In genomic region chr16:17026600-17027242, GRCh38 we compare ENCODE assay signal across 10 cellular contexts.
DNase-seq lines count a peak whose midpoint lies in the region; ATAC-seq and TF ChIP-seq lines count a peak whose summit lies in the region.
"Had no signal": no experiment of that assay in that cellular context is flagged by ENCODE, and none has a peak within 500 bp of the region (broad histone marks: within the 10 kb centered on the region; RNA-seq: fewer than 3 reads in every experiment).

No MANE protein-coding gene starts in this region.

- no peaks in the 10 kb centered on the region for H3K27me3 ChIP-seq in CD4-positive, alpha-beta T cell (ENCODE audit: control insufficient read depth, insufficient read depth, low read length)
- no peaks in the 10 kb centered on the region for H3K27me3 ChIP-seq in WERI-Rb-1 (ENCODE audit: insufficient read depth, low read depth, severe bottlenecking)
- H3K27me3 ChIP-seq in neuronal stem cell (ENCODE audit: control insufficient read depth in 3 of 3, insufficient read depth in 3 of 3, low read depth in 1 of 3, low read length in 3 of 3) = no peaks in the 10 kb centered on the region

- H3K4ac ChIP-seq in neuronal stem cell (ENCODE audit: low read length) = no peak overlapping the region

- H3K9ac ChIP-seq in neuronal stem cell (ENCODE audit: low read depth, low read length, poor library complexity) = no peak overlapping the region

- H3K36me3 ChIP-seq in WERI-Rb-1 (no peaks in the 10 kb centered on the region), neuronal stem cell (replicated peaks in 1 of 2; ENCODE audit: control insufficient read depth in 2 of 2, insufficient read depth in 2 of 2, low read length in 2 of 2) (no peaks in the 10 kb centered on the region)

- H3K18ac ChIP-seq in neuronal stem cell (ENCODE audit: low read length) = no peak overlapping the region

- no peak overlapping the region for H2BK12ac ChIP-seq in neuronal stem cell (ENCODE audit: low read length)

- H3K27me3 Mint-ChIP-seq in CD4-positive, alpha-beta T cell = no peaks in the 10 kb centered on the region
- H3K27me3 Mint-ChIP-seq in activated naive CD4-positive, alpha-beta T cell treated with anti-CD3 and anti-CD28 coated beads, Interleukin-2, amount 10 ng/mL, durations not matched to agents 7 days and 5 days = no peaks in the 10 kb centered on the region
- no peaks in the 10 kb centered on the region for H3K27me3 Mint-ChIP-seq in glutamatergic neuron (ENCODE audit: unreplicated experiment)

- POLR2A ChIA-PET in CD4-positive, alpha-beta T cell (lab: Charles Lee) = interaction anchor here (0.9 to 1.4 kb wide), 4 partner anchors 9 to 34 kb away, joined by 3 to 5 read pairs (median 4); no protein-coding TSS in a partner anchor

- H4K91ac ChIP-seq in neuronal stem cell (ENCODE audit: low read depth, low read length, poor library complexity) = no peak overlapping the region

- H2AK5ac ChIP-seq in neuronal stem cell (ENCODE audit: low read depth, low read length) = no peak overlapping the region

- no peak overlapping the region for H2BK120ac ChIP-seq in neuronal stem cell (ENCODE audit: low read depth, low read length)

- H3K4me2 ChIP-seq in neuronal stem cell (ENCODE audit: insufficient read depth, low read length, poor library complexity, severe bottlenecking) = no peak overlapping the region

- H3K4me3 Mint-ChIP-seq in CD4-positive, alpha-beta T cell = peak overlapping the region; percentile 36
- no peak overlapping the region for H3K4me3 Mint-ChIP-seq in activated naive CD4-positive, alpha-beta T cell treated with anti-CD3 and anti-CD28 coated beads, Interleukin-2, amount 10 ng/mL, durations not matched to agents 7 days and 5 days
- H3K4me3 Mint-ChIP-seq in glutamatergic neuron (ENCODE audit: unreplicated experiment) = no peak overlapping the region

- H3K27ac ChIP-seq in CD4-positive, alpha-beta T cell (ENCODE audit: low read depth, low read length) = no peak overlapping the region
- H3K27ac ChIP-seq in WERI-Rb-1 (no peak overlapping the region), neuronal stem cell (replicated peaks; ENCODE audit: low read length) (no peak overlapping the region)

- peaks cover 10% of the 10 kb centered on the region for H3K9me3 Mint-ChIP-seq in CD4-positive, alpha-beta T cell
- peaks cover 14% of the 10 kb centered on the region for H3K9me3 Mint-ChIP-seq in activated naive CD4-positive, alpha-beta T cell treated with anti-CD3 and anti-CD28 coated beads, Interleukin-2, amount 10 ng/mL, durations not matched to agents 7 days and 5 days
- H3K9me3 Mint-ChIP-seq in glutamatergic neuron (ENCODE audit: unreplicated experiment) = no peaks in the 10 kb centered on the region

- no CpG with 5 or more reads among the region's 2 CpGs for WGBS in neuronal stem cell (ENCODE audit: extremely low coverage in 2 of 2, insufficient read length in 2 of 2, insufficient replicate concordance in 1 of 2), 2 donors

- CTCF ChIA-PET in CD4-positive, alpha-beta T cell (lab: Charles Lee) = no interaction called here
- CTCF ChIA-PET in activated naive CD4-positive, alpha-beta T cell treated with anti-CD3 and anti-CD28 coated beads, Interleukin-2, amount 10 ng/mL, durations not matched to agents 7 days and 5 days (lab: Charles Lee) = no interaction called here

- ATAC-seq in CD4-positive, alpha-beta T cell (ENCODE audit: poor library complexity) = peak; percentile 90
- peak; percentile 66 for ATAC-seq in GM19328 (IDR thresholded peaks at IDR 0.05; ENCODE audit: unreplicated experiment)
- peak; percentile 88 for ATAC-seq in HG03066 (IDR thresholded peaks at IDR 0.05; ENCODE audit: low read depth, unreplicated experiment)

- no peak overlapping the region for H2BK15ac ChIP-seq in neuronal stem cell (ENCODE audit: low read length)

- no peaks in the 10 kb centered on the region for H3K79me1 ChIP-seq in neuronal stem cell (ENCODE audit: low read depth, low read length)

- H3K4me3 ChIP-seq in WERI-Rb-1 (ENCODE audit: low read depth, low read length) = no peak overlapping the region
- H3K4me3 ChIP-seq in neuronal stem cell (ENCODE audit: low read length in 2 of 2) = no peak overlapping the region

- no peaks in the 10 kb centered on the region for H3K9me3 ChIP-seq in CD4-positive, alpha-beta T cell (ENCODE audit: control insufficient read depth, low read length)
- H3K9me3 ChIP-seq in WERI-Rb-1 (ENCODE audit: severe bottlenecking) (peaks cover 4% of the 10 kb centered on the region), neuronal stem cell (replicated peaks in 1 of 2; ENCODE audit: control insufficient read depth in 2 of 2, insufficient read depth in 1 of 2, low read depth in 1 of 2, low read length in 2 of 2) (peaks cover 2 to 5% of the 10 kb centered on the region in 2 donors)

- H3K4me1 ChIP-seq in neuronal stem cell (ENCODE audit: control insufficient read depth in 2 of 2, insufficient read depth in 1 of 2, low read depth in 1 of 2, low read length in 2 of 2) = peaks cover 0 to 9% of the 10 kb centered on the region in 2 donors

- H3K36me3 Mint-ChIP-seq in CD4-positive, alpha-beta T cell (ENCODE audit: low read depth) = no peaks in the 10 kb centered on the region
- H3K36me3 Mint-ChIP-seq in activated naive CD4-positive, alpha-beta T cell treated with anti-CD3 and anti-CD28 coated beads, Interleukin-2, amount 10 ng/mL, durations not matched to agents 7 days and 5 days = no peaks in the 10 kb centered on the region
- no peaks in the 10 kb centered on the region for H3K36me3 Mint-ChIP-seq in glutamatergic neuron (ENCODE audit: unreplicated experiment)

- H3K27ac Mint-ChIP-seq in CD4-positive, alpha-beta T cell = peak overlapping the region; percentile 85
- H3K27ac Mint-ChIP-seq in activated naive CD4-positive, alpha-beta T cell treated with anti-CD3 and anti-CD28 coated beads, Interleukin-2, amount 10 ng/mL, durations not matched to agents 7 days and 5 days = no peak overlapping the region
- no peak overlapping the region for H3K27ac Mint-ChIP-seq in glutamatergic neuron (ENCODE audit: unreplicated experiment)

- peak in 1 of 10 experiments; percentile 24 for DNase-seq in CD4-positive, alpha-beta T cell
- DNase-seq in activated naive CD4-positive, alpha-beta T cell treated with anti-CD3 and anti-CD28 coated beads, Interleukin-2, amount 10 ng/mL, durations not matched to agents 7 days and 5 days = peak; percentile 55
- DNase-seq in glutamatergic neuron = no peak
- no peak for DNase-seq in WERI-Rb-1
- DNase-seq in neuronal stem cell (ENCODE audit: low spot score) = no peak
- no peak for DNase-seq in hypothalamus (lab: John Stamatoyannopoulos, UW)
- DNase-seq: MV-4-11, nucleus accumbens had no signal

- H3K4me1 Mint-ChIP-seq in CD4-positive, alpha-beta T cell (ENCODE audit: low read depth) = peaks cover 38% of the 10 kb centered on the region
- peaks cover 18% of the 10 kb centered on the region for H3K4me1 Mint-ChIP-seq in activated naive CD4-positive, alpha-beta T cell treated with anti-CD3 and anti-CD28 coated beads, Interleukin-2, amount 10 ng/mL, durations not matched to agents 7 days and 5 days
- H3K4me1 Mint-ChIP-seq in glutamatergic neuron (ENCODE audit: low read depth, unreplicated experiment) = no peaks in the 10 kb centered on the region

- intact Hi-C loops in CD4-positive, alpha-beta T cell (cut with DNase I, micrococcal nuclease) = loop anchor here in 1 of 2 experiments (1.0 kb wide), 2 partner anchors 13 to 44 kb away; no protein-coding TSS in a partner anchor

- H3K14ac ChIP-seq in neuronal stem cell (ENCODE audit: low read length) = no peak overlapping the region

- TF ChIP-seq CTCF in CD4-positive, alpha-beta T cell (IDR thresholded peaks at IDR 0.05) = no peak
- TF ChIP-seq CTCF in glutamatergic neuron (IDR thresholded peaks at IDR 0.05; ENCODE audit: partially characterized antibody, unreplicated experiment) (no peak), WERI-Rb-1 (IDR thresholded peaks at IDR 0.05; ENCODE audit: low read depth, low read length) (no peak)

- no peak overlapping the region for H4K8ac ChIP-seq in neuronal stem cell (ENCODE audit: low read depth, low read length)

- no peak overlapping the region for H2AFZ ChIP-seq in neuronal stem cell (ENCODE audit: low read length)

- no peak overlapping the region for H2BK5ac ChIP-seq in neuronal stem cell (ENCODE audit: low read length)

- no peak overlapping the region for H3K23ac ChIP-seq in neuronal stem cell (ENCODE audit: low read depth, low read length, poor library complexity)
